26 cellular contexts compared by ENCODE assay signal in genomic region chr7:123604739-123605138, GRCh38. TPM values are rescaled to one million over a fixed set of nuclear protein-coding genes. Genes with fewer than 3 reads are reported as not detected.
"Had no signal": no experiment of that assay in that cellular context is flagged by ENCODE, and none has a peak within 500 bp of the region (broad histone marks: within the 10 kb centered on the region; RNA-seq: fewer than 3 reads in every experiment).

No MANE protein-coding gene starts in this region.

- H3K36me3 ChIP-seq: neutrophil, ovary, prostate gland, stomach, transverse colon had no signal

- H3K4me1 ChIP-seq: prostate gland, stomach, transverse colon had no signal

- DNase-seq: activated B cell treated with CpG ODN at 0.5 μM for 24 hours; activated CD4-positive, alpha-beta T cell treated with anti-CD3 and anti-CD28 coated beads for 36 hours; activated CD4-positive, alpha-beta T cell treated with anti-CD3 and anti-CD28 coated beads, Interleukin-2, amount 50 U/mL, for 4 hours; activated CD8-positive, alpha-beta memory T cell treated with anti-CD3 and anti-CD28 coated beads for 24 hours; activated CD8-positive, alpha-beta memory T cell treated with anti-CD3 and anti-CD28 coated beads, Interleukin-2, amount 50 U/mL, for 4 hours; activated naive CD4-positive, alpha-beta T cell treated with Interleukin-2 at 50 U/mL for 16 hours; activated naive CD8-positive, alpha-beta T cell treated with anti-CD3 and anti-CD28 coated beads for 36 hours; activated T-cell treated with anti-CD3 and anti-CD28 coated beads, Interleukin-2, amount 50 U/mL, for 4 hours; amniotic stem cell; erythroblast; foreskin keratinocyte; immature natural killer cell; kidney glomerular epithelial cell; ovary; right cardiac atrium; small intestine; stomach; T-helper 17 cell; transverse colon had no signal

- H3K27me3 ChIP-seq: foreskin keratinocyte, neutrophil, ovary, stomach, transverse colon had no signal

- ATAC-seq: activated CD4-positive, alpha-beta T cell treated with anti-CD3 and anti-CD28 coated beads for 36 hours; activated T-cell treated with anti-CD3 and anti-CD28 coated beads, Interleukin-2, amount 50 U/mL, for 4 hours; foreskin keratinocyte; right cardiac atrium; stimulated activated memory B cell treated with anti-CD40 and anti-IgM and Interleukin-4, amounts not matched to agents 10 μg/mL and 1 μg/mL and 100 μg/mL, for 72 hours; T-helper 17 cell had no signal

- H3K9me3 ChIP-seq: neutrophil, ovary, prostate gland, stomach, transverse colon had no signal

- H3K4me3 ChIP-seq: ovary, prostate gland, stomach, transverse colon had no signal

- H3K27ac ChIP-seq: foreskin keratinocyte, neutrophil, ovary, prostate gland, stomach, transverse colon had no signal

RNA-seq across cellular contexts. Expression of gene ASB15, which starts 3.1 kb away (rescaled TPM):
- total RNA-seq: activated B cell treated with CpG ODN at 0.5 μM for 24 hours; activated CD4-positive, alpha-beta T cell treated with anti-CD3 and anti-CD28 coated beads for 36 hours; activated naive CD8-positive, alpha-beta T cell treated with anti-CD3 and anti-CD28 coated beads for 36 hours; activated T-cell treated with anti-CD3 and anti-CD28 coated beads, Interleukin-2, amount 50 U/mL, for 4 hours; activated T-helper 2 cell treated with anti-CD3 and anti-CD28 coated beads, Interferon-gamma antibody, Interleukin-2, Interleukin-4, amounts not matched to agents 10 μg/mL and 5 μg/mL and 100 μg/mL, durations not matched to agents 14 hours and 24 hours and 36 hours; fibroblast of lung; foreskin keratinocyte; liver; ovary; stomach; T-helper 17 cell; temporal lobe; transverse colon had no signal
- polyA plus RNA-seq: fibroblast of lung, foreskin keratinocyte, immature natural killer cell, liver, ovary, stomach had no signal

RNA-seq across cellular contexts. Expression of gene LMOD2, which starts 50.9 kb away (rescaled TPM):
- total RNA-seq: activated B cell treated with CpG ODN at 0.5 μM for 24 hours; activated CD4-positive, alpha-beta T cell treated with anti-CD3 and anti-CD28 coated beads for 36 hours; activated naive CD8-positive, alpha-beta T cell treated with anti-CD3 and anti-CD28 coated beads for 36 hours; activated T-cell treated with anti-CD3 and anti-CD28 coated beads, Interleukin-2, amount 50 U/mL, for 4 hours; activated T-helper 2 cell treated with anti-CD3 and anti-CD28 coated beads, Interferon-gamma antibody, Interleukin-2, Interleukin-4, amounts not matched to agents 10 μg/mL and 5 μg/mL and 100 μg/mL, durations not matched to agents 14 hours and 24 hours and 36 hours; fibroblast of lung; foreskin keratinocyte; liver; stomach; T-helper 17 cell; temporal lobe had no signal
- polyA plus RNA-seq: fibroblast of lung, foreskin keratinocyte, immature natural killer cell, liver had no signal
